Comparison of ENCODE assay signal across 8 cellular contexts in genomic region chr2:98730851-98731708, GRCh38. TPM values are rescaled to one million over a fixed set of nuclear protein-coding genes. Genes with fewer than 3 reads are reported as not detected.
A peak's percentile ranks its signal among the peaks of the same experiment; 100 is the strongest.
DNase-seq lines count a peak whose midpoint lies in the region; ATAC-seq, FAIRE-seq and TF ChIP-seq lines count a peak whose summit lies in the region.

Gene MGAT4A, minus strand, starts transcription at chr2:98731132. Its CDS starts 4,800 bp downstream, at chr2:98726332.

- peak within 1 kb of the TSS; percentile 87; the same call in 1 of the 2 replicates for H2AFZ ChIP-seq in H1 (ENCODE audit: low read length)

- H3K4me3 ChIP-seq in H1 (ENCODE audit: extremely low read depth in 1 of 4, insufficient read depth in 2 of 4, low read depth in 3 of 4, low read length in 4 of 4) = peak within 1 kb of the TSS; percentile 46 to 75 (median 64)

- FAIRE-seq in H1 (lab: Jason Lieb, UNC) = no peak

- peak; percentile 14 for DNase-seq in NCI-H510A treated with DMSO at 0.1 percent for 48 hours (lab: John Stamatoyannopoulos, UW)
- DNase-seq in NCI-H510A (lab: John Stamatoyannopoulos, UW) = no peak
- peak; percentile 60 for DNase-seq in NCI-H2171 treated with DMSO at 0.1 percent for 48 hours (lab: John Stamatoyannopoulos, UW)
- DNase-seq in activated CD8-positive, alpha-beta memory T cell treated with anti-CD3 and anti-CD28 coated beads for 1 hour (ENCODE audit: extremely low read depth in 1 of 2, low read depth in 1 of 2) = peak; percentile 45 to 67
- DNase-seq in H1 (ENCODE audit: low read depth in 1 of 2, low spot score in 2 of 2) = peak; percentile 5 to 75
- DNase-seq in midbrain (lab: John Stamatoyannopoulos, UW) = peak; percentile 83
- peak; percentile 73 to 76 for DNase-seq in stimulated activated CD8-positive, alpha-beta memory T cell treated with anti-CD3 and anti-CD28 coated beads, Interleukin-15, amount 100 ng/mL, for 48 hours (ENCODE audit: low read depth in 2 of 2)

- peak within 1 kb of the TSS; percentile 78 for H4K8ac ChIP-seq in H1 (ENCODE audit: extremely low read depth, insufficient read depth, low read length)

- H2BK15ac ChIP-seq in H1 (ENCODE audit: low read length) = no peak within 1 kb of the TSS

- no peaks in the 10 kb centered on the region for H3K79me1 ChIP-seq in H1 (ENCODE audit: low read depth, low read length)

- ATAC-seq in HG02759 (IDR thresholded peaks at IDR 0.05; ENCODE audit: unreplicated experiment) = peak; percentile 85

- H2BK20ac ChIP-seq in H1 (ENCODE audit: low read length) = no peak within 1 kb of the TSS

- no peak for TF ChIP-seq POLR2A in H1 (IDR thresholded peaks at IDR 0.05; ENCODE audit: control extremely low read depth in 1 of 2, low read depth in 2 of 2, low read length in 2 of 2)

- H2BK5ac ChIP-seq in H1 (ENCODE audit: low read depth, low read length) = no peak within 1 kb of the TSS

- no peaks in the 10 kb centered on the region for H3K79me2 ChIP-seq in H1 (ENCODE audit: control insufficient read depth in 1 of 2, insufficient read depth in 2 of 2, low read length in 2 of 2)

- no peak within 1 kb of the TSS for H2BK12ac ChIP-seq in H1 (ENCODE audit: low read depth, low read length)

- no peak within 1 kb of the TSS for H2BK120ac ChIP-seq in H1 (replicated peaks; ENCODE audit: low read depth, low read length)

- peak within 1 kb of the TSS in 3 of 4 experiments; percentile 14 to 64 (median 35); a peak in 4 of 7 replicates for H3K9ac ChIP-seq in H1 (replicated peaks in 1 of 4; ENCODE audit: extremely low read depth in 1 of 4, low read depth in 3 of 4, low read length in 3 of 4)

- H3K4me1 ChIP-seq in H1 (replicated peaks in 1 of 4; ENCODE audit: control insufficient read depth in 3 of 4, insufficient read depth in 4 of 4, low read length in 3 of 4) = peaks cover 0 to 5% (median under 1%) of the 10 kb centered on the region in 4 experiments; a peak in 3 of 7 replicates

- no peak within 1 kb of the TSS for H4K91ac ChIP-seq in H1 (replicated peaks; ENCODE audit: insufficient read length, low read length)

- CTCF ChIA-PET in H1 (lab: Charles Lee; ENCODE audit: partially characterized antibody) = interaction anchor here (0.6 to 1.7 kb wide), 3 partner anchors 86 to 319 kb away, joined by 3 to 4 read pairs (median 3); no protein-coding TSS in a partner anchor

- TF ChIP-seq CTCF in H1 (IDR thresholded peaks at IDR 0.05; ENCODE audit: control extremely low read depth in 1 of 3, insufficient read depth in 1 of 3, low read depth in 1 of 3, low read length in 3 of 3) = no peak; a peak in 1 of 4 replicates

- POLR2A ChIA-PET in H1 (lab: Charles Lee; ENCODE audit: partially characterized antibody) = interaction anchor here (0.8 kb wide), 1 partner anchor 21 kb away, joined by 3 read pairs; no protein-coding TSS in a partner anchor

- H3K23me2 ChIP-seq in H1 (ENCODE audit: low read depth, low read length) = peaks cover 4% of the 10 kb centered on the region; the same call in 1 of the 2 replicates

- H3K9me3 ChIP-seq in H1 (ENCODE audit: insufficient read depth in 2 of 2, low read depth in 1 of 2, low read length in 1 of 2) = peaks cover 0 to 5% of the 10 kb centered on the region in 2 experiments; a peak in 1 of 4 replicates

- H3K18ac ChIP-seq in H1 (ENCODE audit: extremely low read depth, low read length) = no peak within 1 kb of the TSS

- H4K20me1 ChIP-seq in H1 (replicated peaks in 1 of 2; ENCODE audit: control insufficient read depth in 1 of 2, insufficient read depth in 2 of 2, low read length in 2 of 2) = no peaks in the 10 kb centered on the region

- H3K23ac ChIP-seq in H1 (ENCODE audit: insufficient read length) = no peak within 1 kb of the TSS

- no peak within 1 kb of the TSS for H2AK5ac ChIP-seq in H1 (ENCODE audit: low read depth, low read length)

- H3K14ac ChIP-seq in H1 (ENCODE audit: insufficient read length) = no peak within 1 kb of the TSS

- 3% methylated on average over 35 of the region's 133 CpGs; no CpG with 5 or more reads in 1 of the 2 experiments for WGBS in H1 (ENCODE audit: extremely low coverage in 1 of 2, insufficient coverage in 1 of 2, insufficient read length in 1 of 2, insufficient replicate concordance in 2 of 2, low coverage in 1 of 2, low lambda C conversion rate in 2 of 2, missing lambda C conversion rate in 1 of 2), 2 experiments

- H3K56ac ChIP-seq in H1 (replicated peaks; ENCODE audit: insufficient read length, low read depth, low read length) = no peak within 1 kb of the TSS

- H3K36me3 ChIP-seq in H1 (ENCODE audit: control insufficient read depth in 2 of 4, insufficient read depth in 4 of 4, low read length in 3 of 4) = no peaks in the 10 kb centered on the region

- H3K4ac ChIP-seq in H1 (replicated peaks; ENCODE audit: insufficient read length, low read depth, low read length) = no peak within 1 kb of the TSS

- H3K27ac ChIP-seq in H1 (ENCODE audit: low read depth, low read length) = no peak within 1 kb of the TSS

- H3K27me3 ChIP-seq in H1 (replicated peaks in 1 of 4; ENCODE audit: control insufficient read depth in 3 of 4, extremely low read depth in 1 of 4, insufficient read depth in 3 of 4, low read length in 3 of 4) = peaks cover 2 to 32% (median 27%) of the 10 kb centered on the region in 4 experiments

- no peak for TF ChIP-seq RAD21 in H1 (IDR thresholded peaks at IDR 0.05 in 1 of 2, conservative IDR thresholded peaks at IDR 0.05 in 1 of 2; ENCODE audit: low read depth in 2 of 2, low read length in 2 of 2)

- TF ChIP-seq EP300 in H1 (IDR thresholded peaks at IDR 0.05; ENCODE audit: borderline replicate concordance in 1 of 2, low read depth in 2 of 2, low read length in 2 of 2) = no peak

- no peak within 1 kb of the TSS for H4K5ac ChIP-seq in H1 (ENCODE audit: insufficient read length, low read depth, low read length)

- H3K4me2 ChIP-seq in H1 (ENCODE audit: insufficient read depth in 1 of 2, low read depth in 2 of 2, low read length in 2 of 2) = peak within 1 kb of the TSS; percentile 74 to 85

TF ChIP-seq in H1, 55 proteins besides CTCF, POLR2A, EP300 and RAD21 (continues in another document):
- TF ChIP-seq SIN3A (conservative IDR thresholded peaks at IDR 0.05 in 1 of 2, IDR thresholded peaks at IDR 0.05 in 1 of 2; ENCODE audit: low read depth in 1 of 2, low read length in 2 of 2) = no peak
- no peak for TF ChIP-seq TAF7 (optimal IDR thresholded peaks at IDR 0.05; ENCODE audit: borderline replicate concordance, low read depth, low read length)
- TF ChIP-seq ASH2L (IDR thresholded peaks at IDR 0.05; ENCODE audit: low read length) = no peak
- TF ChIP-seq BACH1 (IDR thresholded peaks at IDR 0.05; ENCODE audit: low read length) = no peak
- TF ChIP-seq TBP (IDR thresholded peaks at IDR 0.05; ENCODE audit: low read depth, low read length) = no peak
- no peak for TF ChIP-seq SUZ12 (IDR thresholded peaks at IDR 0.05; ENCODE audit: low read length)
- TF ChIP-seq MAX (IDR thresholded peaks at IDR 0.05) = peak; percentile 49; the same call in 1 of the 2 replicates
- TF ChIP-seq JUND (IDR thresholded peaks at IDR 0.05; ENCODE audit: low read length) = no peak
- no peak for TF ChIP-seq RXRA (IDR thresholded peaks at IDR 0.05; ENCODE audit: insufficient read depth, low read depth, low read length)
- 0 out of 4 replicates have a peak, but pooled peaks of 1 of the 2 experiments have one; percentile 36 for TF ChIP-seq HDAC2 (IDR thresholded peaks at IDR 0.05; ENCODE audit: borderline replicate concordance in 1 of 2, low read depth in 2 of 2, low read length in 2 of 2)
- no peak for TF ChIP-seq SRF (IDR thresholded peaks at IDR 0.05; ENCODE audit: low read depth, low read length)
- no peak for TF ChIP-seq SIRT6 (IDR thresholded peaks at IDR 0.05; ENCODE audit: low read length)

RNA-seq across cellular contexts. Expression of gene MGAT4A, which starts in this region (rescaled TPM):
- 7.3 and 7.7 TPM in 2 replicates for total RNA-seq in H1 (2021; fragmentation: NEBNext Ultra II Directional; extraction: Animal tissue kit (Norgen Biotek cat#: 25700))
- 0.88 and 1.4 TPM in 2 replicates for polyA plus RNA-seq in H1 (2011; rRNA removed)
- 1.1 TPM for polyA plus RNA-seq in H1 (2011; cell fraction: cytosol; rRNA removed)
- 0.77 TPM for polyA plus RNA-seq in H1 (2011; cell fraction: nucleus; rRNA removed)
- polyA plus RNA-seq in H1 (2012, experiment 1 of 2) = 2.2 to 4.4 TPM (median 2.8 TPM) in 4 replicates
- polyA plus RNA-seq in H1 (2012, experiment 2 of 2) = 0.76 TPM
- 2.2 TPM for polyA plus RNA-seq in H1 (2013, experiment 1 of 2)
- 2.3 TPM for polyA plus RNA-seq in H1 (2013, experiment 2 of 2)
- 2.8 and 3.1 TPM in 2 replicates for polyA minus RNA-seq in H1 (2011; rRNA and poly(A)+ RNA removed)
- 0.95 TPM for polyA minus RNA-seq in H1 (2011; cell fraction: cytosol; rRNA and poly(A)+ RNA removed)
- polyA minus RNA-seq in H1 (2011; cell fraction: nucleus; rRNA and poly(A)+ RNA removed) = 4.7 TPM
